Comparison of ENCODE assay signal across 8 cellular contexts in the genomic region with DNA sequence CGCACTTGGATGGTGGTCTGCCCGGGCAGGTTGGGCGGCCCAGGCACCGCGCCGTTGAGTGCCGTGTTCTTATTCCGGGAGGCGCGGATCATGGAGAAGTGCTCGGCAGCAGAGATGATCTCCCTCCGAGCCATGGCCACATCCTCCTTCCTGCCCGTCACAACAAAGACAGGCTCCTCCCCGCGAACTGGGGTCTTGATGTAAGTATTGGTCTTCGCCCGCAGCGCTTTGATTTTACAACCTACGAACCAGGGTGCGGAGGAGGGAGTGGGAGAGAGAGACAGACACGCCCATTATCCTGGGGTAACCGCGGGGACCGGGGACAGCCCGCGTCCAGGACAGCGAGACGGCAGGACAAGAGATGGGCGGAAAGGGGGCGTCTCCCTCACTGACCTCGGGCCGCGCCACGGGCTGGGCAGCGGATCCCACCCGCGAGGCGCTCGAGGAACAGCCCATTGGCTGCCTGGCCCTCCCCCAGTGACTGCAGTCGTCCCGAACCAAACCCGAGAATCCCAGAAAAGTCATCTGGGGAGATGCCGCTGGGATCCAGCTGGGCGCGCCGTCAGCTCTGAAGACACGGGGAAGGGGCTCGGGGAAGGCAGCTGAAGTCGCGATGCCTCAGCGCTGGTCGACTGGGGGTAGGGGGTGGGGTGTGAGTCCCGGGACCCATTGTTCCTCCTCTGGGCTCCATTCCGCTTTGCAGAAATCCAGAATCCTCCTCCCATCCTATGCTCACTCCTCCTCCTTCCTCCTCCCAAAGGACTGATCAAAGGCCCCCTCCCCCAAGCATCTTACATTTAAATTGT. TPM values are rescaled to one million over a fixed set of nuclear protein-coding genes. Genes with fewer than 3 reads are reported as not detected.
A peak's percentile ranks its signal among the peaks of the same experiment; 100 is the strongest.
DNase-seq lines count a peak whose midpoint lies in the region; ATAC-seq lines count a peak whose summit lies in the region.

No MANE protein-coding gene starts in this region.

- H2BK5ac ChIP-seq in mesendoderm (ENCODE audit: low read length): no peak overlapping the region

- no CpG with 5 or more reads among the region's 54 CpGs for WGBS in mesendoderm (ENCODE audit: extremely low coverage, insufficient coverage, low lambda C conversion rate)

- H3K79me2 ChIP-seq in Karpas-422 (ENCODE audit: low read length) (no peaks in the 10 kb centered on the region), mesendoderm (ENCODE audit: control insufficient read depth, insufficient read depth, low read length) (no peaks in the 10 kb centered on the region)

- DNase-seq in DMS79 treated with DMSO at 0.1 percent for 48 hours (lab: John Stamatoyannopoulos, UW) (peak; percentile 29), Karpas-422 (no peak), mesendoderm (peak; percentile 90), substantia nigra (lab: John Stamatoyannopoulos, UW) (peak in 16 of 49 donors; percentile 4 to 60 (median 30)), NCI-H1930 (lab: John Stamatoyannopoulos, UW) (no peak)
- peak; percentile 23 for DNase-seq in activated CD4-positive, alpha-beta T cell treated with anti-CD3 and anti-CD28 coated beads, Interleukin-2, amount 50 U/mL, for 1 hour

- H3K27me3 ChIP-seq in Karpas-422 (ENCODE audit: low read length) (no peaks in the 10 kb centered on the region), endocrine pancreas (ENCODE audit: control insufficient read depth, insufficient read depth, low read length) (no peaks in the 10 kb centered on the region), mesendoderm (ENCODE audit: insufficient read depth, low read length, poor library complexity) (peaks cover 8% of the 10 kb centered on the region)

- no peak overlapping the region for H4K5ac ChIP-seq in mesendoderm (ENCODE audit: low read length)

- peak overlapping the region; percentile 96 for H3K56ac ChIP-seq in mesendoderm (ENCODE audit: low read length)

- H3K27ac ChIP-seq in Karpas-422 (ENCODE audit: low read length): no peak overlapping the region
- peak overlapping the region; percentile 98 for H3K27ac ChIP-seq in mesendoderm (ENCODE audit: low read depth, low read length)
- H3K27ac ChIP-seq in substantia nigra (ENCODE audit: low read depth, low read length, poor library complexity, severe bottlenecking): peak overlapping the region; percentile 88

- peaks cover 2% of the 10 kb centered on the region for H3K79me1 ChIP-seq in mesendoderm (ENCODE audit: low read length)

- H3K9me3 ChIP-seq in Karpas-422 (ENCODE audit: low read length) (no peaks in the 10 kb centered on the region), endocrine pancreas (ENCODE audit: control insufficient read depth, low read length) (no peaks in the 10 kb centered on the region)

- no peak overlapping the region for H2AK5ac ChIP-seq in mesendoderm (ENCODE audit: low read length)

- peak overlapping the region; percentile 84 for H3K9ac ChIP-seq in Karpas-422 (ENCODE audit: low read length)
- H3K9ac ChIP-seq in endocrine pancreas (ENCODE audit: control insufficient read depth, insufficient read depth, low read length): peak overlapping the region; percentile 69
- peak overlapping the region; percentile 69 for H3K9ac ChIP-seq in mesendoderm (ENCODE audit: low read length)

- H3K18ac ChIP-seq in mesendoderm (ENCODE audit: low read length): peak overlapping the region; percentile 24

- H4K20me1 ChIP-seq in Karpas-422 (ENCODE audit: insufficient read depth, low read depth, low read length): no peaks in the 10 kb centered on the region

- H3K4ac ChIP-seq in mesendoderm (ENCODE audit: low read depth, low read length): no peak overlapping the region

- no peak overlapping the region for H2BK15ac ChIP-seq in mesendoderm (replicated peaks; ENCODE audit: low read depth)

- H3K23ac ChIP-seq in mesendoderm (ENCODE audit: low read length): peak overlapping the region; percentile 7

- no peak overlapping the region for H2BK120ac ChIP-seq in mesendoderm (ENCODE audit: low read depth, low read length)

- peak overlapping the region; percentile 95 for H3K4me3 ChIP-seq in Karpas-422 (ENCODE audit: low read length)
- peak overlapping the region; percentile 24 for H3K4me3 ChIP-seq in endocrine pancreas (ENCODE audit: control insufficient read depth, insufficient read depth, low read length)
- peak overlapping the region; percentile 40 for H3K4me3 ChIP-seq in mesendoderm (ENCODE audit: low read length)

- ATAC-seq in HG03565 (IDR thresholded peaks at IDR 0.05; ENCODE audit: unreplicated experiment): no peak

- H3K36me3 ChIP-seq in Karpas-422 (ENCODE audit: insufficient read depth, low read length) (no peaks in the 10 kb centered on the region), endocrine pancreas (ENCODE audit: control insufficient read depth, insufficient read depth, low read length) (no peaks in the 10 kb centered on the region), mesendoderm (ENCODE audit: control insufficient read depth, insufficient read depth, low read length) (no peaks in the 10 kb centered on the region)

- H2AFZ ChIP-seq in Karpas-422 (ENCODE audit: low read length): peak overlapping the region; percentile 99; the same call in 1 of the 2 replicates

- H3K4me2 ChIP-seq in Karpas-422 (ENCODE audit: low read depth, low read length, poor library complexity, severe bottlenecking) (peak overlapping the region; percentile 97), mesendoderm (ENCODE audit: low read length) (peak overlapping the region; percentile 55)

- no peak overlapping the region for H4K8ac ChIP-seq in mesendoderm (ENCODE audit: low read depth, low read length)

- no peaks in the 10 kb centered on the region for H3K9me2 ChIP-seq in Karpas-422 (replicated peaks; ENCODE audit: insufficient read depth, low read length)

- H3K4me1 ChIP-seq in Karpas-422 (ENCODE audit: low read length) (peaks cover 4% of the 10 kb centered on the region), endocrine pancreas (ENCODE audit: control insufficient read depth, insufficient read depth, low read length) (no peaks in the 10 kb centered on the region), mesendoderm (ENCODE audit: control insufficient read depth, low read depth, low read length) (no peaks in the 10 kb centered on the region)

RNA-seq across cellular contexts. Expression of a gene that starts 1.2 kb away (rescaled TPM):
- total RNA-seq in Karpas-422 (2014; rRNA removed; shearing (Covaris generic); ENCODE audit: low replicate concordance): 0.37 and 1.2 TPM in 2 replicates
- polyA plus RNA-seq in mesendoderm (2013, experiment 1 of 2): 3.3 TPM
- polyA plus RNA-seq in mesendoderm (2013, experiment 2 of 2): 4.0 TPM

Comparison
In these comparisons a context has a peak if more than half of its experiments do, and no peak if none do; other contexts are left out.
1. DNase-seq: peak in DMS79 treated with DMSO at 0.1 percent for 48 hours (single experiment), activated CD4-positive, alpha-beta T cell treated with anti-CD3 and anti-CD28 coated beads, Interleukin-2, amount 50 U/mL, for 1 hour (single experiment) and mesendoderm (single experiment); none in Karpas-422 (single experiment) and NCI-H1930 (0 of 2).
2. H3K4me3 ChIP-seq: peak in every context shown above with its lines; median percentile 95 in Karpas-422; 40 in mesendoderm; 24 in endocrine pancreas.
3. Peak in every context shown above with its lines, with median percentiles within 50 percentile points of each other: H3K9ac ChIP-seq.